Comparison of ENCODE assay signal across 1 cellular context in genomic region chr1:119615100-119615499, GRCh38. TPM values are rescaled to one million over a fixed set of nuclear protein-coding genes. Genes with fewer than 3 reads are reported as not detected.
"Had no signal": no experiment of that assay in that cellular context is flagged by ENCODE, and none has a peak within 500 bp of the region (broad histone marks: within the 10 kb centered on the region; RNA-seq: fewer than 3 reads in every experiment).

No MANE protein-coding gene starts in this region.

RNA-seq across cellular contexts. Expression of gene ZNF697, which starts 33.0 kb away (rescaled TPM):
- total RNA-seq: OCI-LY7 had no signal
